8 cellular contexts compared by ENCODE assay signal in the genomic region with DNA sequence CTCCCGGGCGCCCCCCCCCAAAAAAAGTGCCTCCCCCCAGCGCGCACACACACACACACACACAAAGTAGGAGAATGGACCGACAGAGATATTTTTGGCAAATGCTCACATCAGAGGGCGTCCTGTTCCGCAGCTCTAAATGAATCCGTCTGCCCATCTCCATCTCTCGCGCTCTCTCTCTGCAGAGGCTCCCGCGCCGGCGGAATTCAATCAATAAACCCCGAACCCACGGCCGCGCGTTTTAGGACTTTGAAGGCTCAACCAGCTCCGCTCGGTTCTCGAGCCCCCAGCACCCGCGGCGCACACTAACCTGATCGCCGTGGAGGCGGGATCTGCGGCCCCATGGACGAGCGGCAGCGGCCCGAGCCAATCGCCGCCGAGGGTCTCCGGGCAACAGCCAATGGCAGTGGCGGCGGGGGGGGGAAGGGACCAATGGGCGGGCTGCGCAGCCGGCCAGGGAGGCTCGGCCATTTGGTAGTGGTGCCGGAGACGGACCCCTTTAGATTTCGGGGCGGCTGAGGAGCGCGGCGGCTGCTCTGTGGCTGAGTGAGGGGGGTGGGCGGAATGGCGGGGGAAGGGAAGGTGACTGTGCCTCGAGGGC. TPM values are rescaled to one million over a fixed set of nuclear protein-coding genes. Genes with fewer than 3 reads are reported as not detected.
DNase-seq lines count a peak whose midpoint lies in the region; ATAC-seq and TF ChIP-seq lines count a peak whose summit lies in the region.

ANP32A (minus strand) TSS at position 307 of the 601 bp plus-strand sequence; CDS start at position 163, 144 bp downstream.

- peaks cover 16% of the 10 kb centered on the region for H3K36me3 Mint-ChIP-seq in GM23338 (ENCODE audit: low read depth)

- H2AFZ ChIP-seq in GM23338: no peak within 1 kb of the TSS
- H2AFZ ChIP-seq in neural cell (ENCODE audit: low read depth, low read length): peak within 1 kb of the TSS; percentile 45

- peak within 1 kb of the TSS; percentile 95 for H3K4me3 Mint-ChIP-seq in GM23338

- TF ChIP-seq POLR2A in stomach (IDR thresholded peaks at IDR 0.05): peak in 1 of 4 donors; percentile 34

- H3K4me2 ChIP-seq in DOHH2 (ENCODE audit: low read length) (peak within 1 kb of the TSS; percentile 85), GM23338 (peak within 1 kb of the TSS; percentile 100), neural cell (ENCODE audit: low read length) (peak within 1 kb of the TSS; percentile 89)

- H3K36me3 ChIP-seq in DOHH2 (ENCODE audit: control insufficient read depth, low read length) (peaks cover 55% of the 10 kb centered on the region), GM23338 (ENCODE audit: insufficient read depth) (no peaks in the 10 kb centered on the region), neural cell (ENCODE audit: insufficient read depth, low read length) (no peaks in the 10 kb centered on the region), stomach (no peaks in the 10 kb centered on the region)

- H3K27me3 Mint-ChIP-seq in GM23338 (ENCODE audit: insufficient read depth, low read depth, poor library complexity): peaks cover 58% of the 10 kb centered on the region

- H3K9me2 ChIP-seq in DOHH2 (replicated peaks; ENCODE audit: control insufficient read depth, low read length) (no peaks in the 10 kb centered on the region), GM23338 (ENCODE audit: insufficient read depth) (no peaks in the 10 kb centered on the region), neural cell (ENCODE audit: insufficient read depth, low read length) (no peaks in the 10 kb centered on the region)

- H3K27ac Mint-ChIP-seq in GM23338: peak within 1 kb of the TSS; percentile 99

- H3K27me3 ChIP-seq in DOHH2 (ENCODE audit: control insufficient read depth, low read length): no peaks in the 10 kb centered on the region
- peaks cover 52% of the 10 kb centered on the region for H3K27me3 ChIP-seq in GM23338 (ENCODE audit: insufficient read depth)
- no peaks in the 10 kb centered on the region for H3K27me3 ChIP-seq in neural cell (ENCODE audit: insufficient read depth, low read depth, low read length)
- no peaks in the 10 kb centered on the region for H3K27me3 ChIP-seq in stomach

- ATAC-seq in GM23338: peak; percentile 61

- WGBS in stomach, 5 donors: 0 to 1% (median 0%) methylated on average over 38 to 53 of the region's 53 CpGs

- peaks cover 16% of the 10 kb centered on the region; the same call in 1 of the 2 replicates for H4K20me1 ChIP-seq in DOHH2 (ENCODE audit: control insufficient read depth, insufficient read depth, low read depth, low read length)
- peaks cover 39% of the 10 kb centered on the region for H4K20me1 ChIP-seq in GM23338 (replicated peaks; ENCODE audit: insufficient read depth)
- H4K20me1 ChIP-seq in neural cell (ENCODE audit: insufficient read depth): no peaks in the 10 kb centered on the region

- H3K27ac ChIP-seq in DOHH2 (ENCODE audit: low read depth, low read length) (peak within 1 kb of the TSS; percentile 93), GM23338 (ENCODE audit: low read depth) (peak within 1 kb of the TSS; percentile 97), neural cell (ENCODE audit: low read length) (peak within 1 kb of the TSS; percentile 98), stomach (peak within 1 kb of the TSS; percentile 98 to 100 (median 99))

- no peak for TF ChIP-seq EP300 in neural cell (conservative IDR thresholded peaks at IDR 0.05; ENCODE audit: poor library complexity, severe bottlenecking)
- TF ChIP-seq EP300 in stomach (IDR thresholded peaks at IDR 0.05): no peak

- peaks cover 8% of the 10 kb centered on the region; the same call in 1 of the 2 replicates for H3F3A ChIP-seq in DOHH2 (ENCODE audit: control insufficient read depth, insufficient read depth)
- H3F3A ChIP-seq in GM23338 (replicated peaks; ENCODE audit: low read depth): peaks cover 4% of the 10 kb centered on the region; the same call in 1 of the 2 replicates
- H3F3A ChIP-seq in neural cell (ENCODE audit: insufficient read depth, low read length, poor library complexity, severe bottlenecking): peaks cover 11% of the 10 kb centered on the region

- H3K4me1 Mint-ChIP-seq in GM23338: peaks cover 29% of the 10 kb centered on the region

- TF ChIP-seq RAD21 in neural cell (conservative IDR thresholded peaks at IDR 0.05): peak; percentile 6

- H3K9ac ChIP-seq in neural cell (ENCODE audit: low read length): peak within 1 kb of the TSS; percentile 94

- TF ChIP-seq CTCF in DOHH2 (IDR thresholded peaks at IDR 0.05; ENCODE audit: low read depth, low read length, poor library complexity, severe bottlenecking) (no peak), GM23338 (conservative IDR thresholded peaks at IDR 0.05; ENCODE audit: low read depth in 2 of 2) (no peak), fibroblast of the aortic adventitia (IDR thresholded peaks at IDR 0.05; ENCODE audit: insufficient read depth, low read length) (no peak), neural cell (IDR thresholded peaks at IDR 0.05; ENCODE audit: poor library complexity, severe bottlenecking) (no peak), stomach (IDR thresholded peaks at IDR 0.05) (no peak)

- H3K9me3 ChIP-seq in DOHH2 (ENCODE audit: control insufficient read depth, insufficient read depth, low read length): no peaks in the 10 kb centered on the region
- H3K9me3 ChIP-seq in neural cell (ENCODE audit: low read length): no peaks in the 10 kb centered on the region
- no peaks in the 10 kb centered on the region for H3K9me3 ChIP-seq in stomach

- peaks cover 80% of the 10 kb centered on the region for H3K79me2 ChIP-seq in DOHH2 (ENCODE audit: control insufficient read depth, low read length)
- H3K79me2 ChIP-seq in GM23338 (replicated peaks; ENCODE audit: insufficient read depth): peaks cover 63% of the 10 kb centered on the region
- H3K79me2 ChIP-seq in neural cell (replicated peaks; ENCODE audit: insufficient read depth, low read length): peaks cover 65% of the 10 kb centered on the region

- intact Hi-C loops in stomach (cut with DNase I; ENCODE audit: low total_unique reads): no loop called here

- peak; percentile 96 for DNase-seq in GM23338 (ENCODE audit: low spot score)
- DNase-seq in M059J (ENCODE audit: low read depth): peak; percentile 90
- peak; percentile 77 for DNase-seq in SHP77 treated with DMSO at 0.1 percent for 48 hours (lab: John Stamatoyannopoulos, UW)
- peak; percentile 99 for DNase-seq in activated effector memory CD4-positive, alpha-beta T cell treated with anti-CD3 and anti-CD28 coated beads, Interleukin-2, amount 50 U/mL, for 16 hours
- peak; percentile 92 for DNase-seq in fibroblast of the aortic adventitia (ENCODE audit: low read depth)
- peak; percentile 96 for DNase-seq in stomach

- no peaks in the 10 kb centered on the region; the same call in 2 of the 3 replicates for H3K9me3 Mint-ChIP-seq in GM23338

- peak within 1 kb of the TSS; percentile 97 for H3K4me3 ChIP-seq in DOHH2 (ENCODE audit: low read length)
- peak within 1 kb of the TSS; percentile 99 for H3K4me3 ChIP-seq in GM23338
- peak within 1 kb of the TSS; percentile 97 for H3K4me3 ChIP-seq in fibroblast of the aortic adventitia (ENCODE audit: low read depth, low read length)
- H3K4me3 ChIP-seq in neural cell (ENCODE audit: low read length): peak within 1 kb of the TSS; percentile 91
- H3K4me3 ChIP-seq in stomach: peak within 1 kb of the TSS; percentile 69 to 97 (median 89)

- H3K4me1 ChIP-seq in DOHH2 (ENCODE audit: control insufficient read depth, low read length) (peaks cover 34% of the 10 kb centered on the region), GM23338 (ENCODE audit: insufficient read depth) (peaks cover 36% of the 10 kb centered on the region), stomach (peaks cover 13 to 31% (median 24%) of the 10 kb centered on the region in 4 donors)

TF ChIP-seq in GM23338, 12 proteins besides CTCF, POLR2A, EP300 and RAD21:
- TF ChIP-seq JUNB (IDR thresholded peaks at IDR 0.05; ENCODE audit: unreplicated experiment) (no peak), POLR2AphosphoS5 (IDR thresholded peaks at IDR 0.05; ENCODE audit: low read depth) (peak; percentile 55; the same call in 1 of the 2 replicates)
- TF ChIP-seq, protein P1, sequence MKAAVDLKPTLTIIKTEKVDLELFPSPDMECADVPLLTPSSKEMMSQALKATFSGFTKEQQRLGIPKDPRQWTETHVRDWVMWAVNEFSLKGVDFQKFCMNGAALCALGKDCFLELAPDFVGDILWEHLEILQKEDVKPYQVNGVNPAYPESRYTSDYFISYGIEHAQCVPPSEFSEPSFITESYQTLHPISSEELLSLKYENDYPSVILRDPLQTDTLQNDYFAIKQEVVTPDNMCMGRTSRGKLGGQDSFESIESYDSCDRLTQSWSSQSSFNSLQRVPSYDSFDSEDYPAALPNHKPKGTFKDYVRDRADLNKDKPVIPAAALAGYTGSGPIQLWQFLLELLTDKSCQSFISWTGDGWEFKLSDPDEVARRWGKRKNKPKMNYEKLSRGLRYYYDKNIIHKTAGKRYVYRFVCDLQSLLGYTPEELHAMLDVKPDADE (IDR thresholded peaks at IDR 0.05): no peak

TF ChIP-seq in neural cell, 6 proteins besides CTCF, POLR2A, EP300 and RAD21 (continues in another document):
- peak; percentile 73 for TF ChIP-seq TAF1 (IDR thresholded peaks at IDR 0.05; ENCODE audit: low read depth)
- no peak for TF ChIP-seq MXI1 (conservative IDR thresholded peaks at IDR 0.05; ENCODE audit: poor library complexity, severe bottlenecking)
- peak; percentile 80 for TF ChIP-seq POLR2AphosphoS5 (IDR thresholded peaks at IDR 0.05)
- no peak for TF ChIP-seq SMC3 (conservative IDR thresholded peaks at IDR 0.05; ENCODE audit: poor library complexity)

RNA-seq across cellular contexts. Expression of gene ANP32A, which starts in this region (rescaled TPM):
- total RNA-seq in GM23338 (2014; rRNA removed; shearing (Covaris generic)): 190 and 204 TPM in 2 replicates
- 291 and 304 TPM in 2 replicates for polyA plus RNA-seq in GM23338 (2016; fragmentation: Nextera tagmentation; extraction: Ambion mirVana)
- 102 and 114 TPM in 2 replicates for total RNA-seq in M059J (2014; rRNA removed; shearing (Covaris generic))
- total RNA-seq in fibroblast of the aortic adventitia (ENCODE audit: low replicate concordance): 41.0 and 123 TPM in 2 replicates
- 181 and 190 TPM in 2 replicates for polyA plus RNA-seq in neural cell
- polyA minus RNA-seq in neural cell: 130 and 157 TPM in 2 replicates
- 100 to 1,000 TPM in 1 of 5 donors, 10 to 100 TPM in 4; 34.4 to 112 (median 65.2) TPM for total RNA-seq in stomach
- polyA plus RNA-seq in stomach: 10 to 100 TPM; 53.1 to 80.5 (median 72.2) TPM

Comparison
In these comparisons a context has a peak if more than half of its experiments do, and no peak if none do; other contexts are left out.
1. Peak in every context shown above with its lines: DNase-seq, ATAC-seq, H3K4me3 ChIP-seq and H3K27ac ChIP-seq.